ENCODE assay signal across 8 cellular contexts in the genomic region with DNA sequence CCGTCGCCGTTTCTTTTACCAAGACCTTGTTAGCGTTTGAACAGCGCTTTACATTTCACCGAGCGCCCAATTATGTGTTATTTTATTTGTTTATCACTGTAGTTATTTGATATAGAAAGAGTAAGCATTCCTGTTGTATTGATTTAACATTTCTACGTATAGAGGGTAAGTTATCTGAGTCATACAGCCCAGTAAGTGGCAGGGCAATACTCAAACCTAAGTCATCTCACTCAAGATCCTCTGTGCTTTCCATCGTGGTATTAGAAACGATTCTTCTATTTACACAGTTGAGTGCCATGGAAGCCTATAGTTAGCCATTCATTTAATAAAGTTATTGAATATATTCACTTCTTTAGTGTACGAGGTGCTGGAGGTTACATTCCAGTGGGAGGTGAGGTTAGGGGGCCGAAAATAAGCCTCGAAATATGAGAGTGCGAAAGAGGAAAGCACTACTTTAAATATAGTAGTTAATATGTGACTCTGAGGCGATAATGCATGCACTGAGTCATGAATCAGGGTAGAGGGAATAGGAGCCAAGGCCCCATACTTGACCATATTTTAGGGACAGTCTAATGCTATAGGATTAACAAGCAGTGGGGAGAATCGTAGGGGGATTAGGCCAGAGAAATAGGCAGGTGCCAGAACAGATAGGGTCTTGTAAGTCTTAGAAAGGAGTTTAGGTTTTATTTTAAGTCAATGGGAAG. TPM values are rescaled to one million over a fixed set of nuclear protein-coding genes. Genes with fewer than 3 reads are reported as not detected.
DNase-seq lines count a peak whose midpoint lies in the region; ATAC-seq, FAIRE-seq and TF ChIP-seq lines count a peak whose summit lies in the region.

No MANE protein-coding gene starts in this region.

- no peak for TF ChIP-seq CTCF in A549 (IDR thresholded peaks at IDR 0.05)
- no peak for TF ChIP-seq CTCF in astrocyte of the spinal cord (IDR thresholded peaks at IDR 0.05; ENCODE audit: low read depth, low read length)

- no peak for TF ChIP-seq RAD21 in A549 (conservative IDR thresholded peaks at IDR 0.05 in 1 of 2, IDR thresholded peaks at IDR 0.05 in 1 of 2)

- no peak for TF ChIP-seq EP300 in A549 (IDR thresholded peaks at IDR 0.05)

- peak overlapping the region; percentile 88 for H3K4me2 ChIP-seq in A549

- no peak for TF ChIP-seq POLR2A in A549 (IDR thresholded peaks at IDR 0.05; ENCODE audit: low read length)

- POLR2A ChIA-PET in A549 (lab: Yijun Ruan, JAX) = no interaction called here

- WGBS in A549 (ENCODE audit: missing lambda C conversion rate) = 4% methylated on average over 16 of the region's 16 CpGs
- WGBS in mesodermal cell (ENCODE audit: insufficient coverage in 2 of 2), 2 experiments = 26 to 44% methylated on average over 6 to 7 of the region's 16 CpGs

- no peaks in the 10 kb centered on the region for H3K9me3 ChIP-seq in A549
- H3K9me3 ChIP-seq in mesodermal cell (ENCODE audit: control insufficient read depth, low read length) = no peaks in the 10 kb centered on the region

- CTCF ChIA-PET in A549 (lab: Yijun Ruan, JAX) = no interaction called here

- in situ Hi-C loops in astrocyte of the spinal cord (cut with HindIII; ENCODE audit: low sequenced_read_pairs) = no loop called here

- H3K27ac ChIP-seq in A549 = peak overlapping the region; percentile 96 to 97
- H3K27ac ChIP-seq in mesodermal cell (ENCODE audit: low read depth, low read length, severe bottlenecking) = peak overlapping the region; percentile 96

- peaks cover 11% of the 10 kb centered on the region for H3K36me3 ChIP-seq in mesodermal cell (ENCODE audit: control insufficient read depth, insufficient read depth, low read length)

- no peak for ATAC-seq in A549

- H3K4me1 ChIP-seq in A549 (peaks cover 16% of the 10 kb centered on the region), mesodermal cell (ENCODE audit: control insufficient read depth, insufficient read depth, low read length, poor library complexity, severe bottlenecking) (peaks cover 11% of the 10 kb centered on the region)

- no peak for DNase-seq in A549 (ENCODE audit: low read depth in 1 of 2, low spot score in 1 of 2)
- DNase-seq in HT-29 (ENCODE audit: low spot score) = peak; percentile 36
- no peak for DNase-seq in astrocyte of the spinal cord (ENCODE audit: low read depth, low spot score)
- DNase-seq in nucleus accumbens (lab: John Stamatoyannopoulos, UW) = no peak
- DNase-seq in NCI-H1436 treated with DMSO at 0.1 percent for 48 hours (lab: John Stamatoyannopoulos, UW) = no peak
- no peak for DNase-seq in NOMO-1 (lab: John Stamatoyannopoulos, UW; ENCODE audit: unreplicated experiment in 2 of 2)
- DNase-seq in Kasumi-1 (lab: John Stamatoyannopoulos, UW) = no peak

- H3K4me3 ChIP-seq in A549 (peak overlapping the region; percentile 68), astrocyte of the spinal cord (ENCODE audit: low read depth, low read length) (peak overlapping the region; percentile 83), mesodermal cell (ENCODE audit: extremely low read depth, insufficient read depth, low read length, poor library complexity, severe bottlenecking) (peak overlapping the region; percentile 85)

- FAIRE-seq in A549 (lab: Jason Lieb, UNC) = no peak

TF ChIP-seq in A549, 52 proteins besides CTCF, POLR2A, EP300 and RAD21:
- TF ChIP-seq TFCP2L1 (CRISPR knock-in tag; IDR thresholded peaks at IDR 0.05) (no peak), SMC3 (IDR thresholded peaks at IDR 0.05) (no peak), FOXS1 (CRISPR knock-in tag; IDR thresholded peaks at IDR 0.05) (no peak), NPAS2 (CRISPR knock-in tag; IDR thresholded peaks at IDR 0.05; ENCODE audit: borderline replicate concordance) (no peak), ESRRA (IDR thresholded peaks at IDR 0.05; ENCODE audit: borderline replicate concordance, low read length) (no peak), KDM1A (IDR thresholded peaks at IDR 0.05; ENCODE audit: low read depth) (no peak), POLR2AphosphoS2 (conservative IDR thresholded peaks at IDR 0.05; ENCODE audit: low read length) (no peak), ATOH8 (CRISPR knock-in tag; IDR thresholded peaks at IDR 0.05; ENCODE audit: low read depth) (no peak), RNF2 (IDR thresholded peaks at IDR 0.05; ENCODE audit: borderline replicate concordance, low read depth) (no peak)
- TF ChIP-seq, protein P1, sequence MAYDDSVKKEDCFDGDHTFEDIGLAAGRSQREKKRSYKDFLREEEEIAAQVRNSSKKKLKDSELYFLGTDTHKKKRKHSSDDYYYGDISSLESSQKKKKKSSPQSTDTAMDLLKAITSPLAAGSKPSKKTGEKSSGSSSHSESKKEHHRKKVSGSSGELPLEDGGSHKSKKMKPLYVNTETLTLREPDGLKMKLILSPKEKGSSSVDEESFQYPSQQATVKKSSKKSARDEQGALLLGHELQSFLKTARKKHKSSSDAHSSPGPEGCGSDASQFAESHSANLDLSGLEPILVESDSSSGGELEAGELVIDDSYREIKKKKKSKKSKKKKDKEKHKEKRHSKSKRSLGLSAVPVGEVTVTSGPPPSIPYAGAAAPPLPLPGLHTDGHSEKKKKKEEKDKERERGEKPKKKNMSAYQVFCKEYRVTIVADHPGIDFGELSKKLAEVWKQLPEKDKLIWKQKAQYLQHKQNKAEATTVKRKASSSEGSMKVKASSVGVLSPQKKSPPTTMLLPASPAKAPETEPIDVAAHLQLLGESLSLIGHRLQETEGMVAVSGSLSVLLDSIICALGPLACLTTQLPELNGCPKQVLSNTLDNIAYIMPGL (CRISPR knock-in tag; IDR thresholded peaks at IDR 0.05; ENCODE audit: borderline replicate concordance) = no peak
TF ChIP-seq in A549: peak in this region for 0.

RNA-seq across cellular contexts. Expression of gene RAD51AP1, which starts 0.6 kb away (rescaled TPM):
- polyA plus RNA-seq in A549 (2011; rRNA removed) = 28.8 and 56.7 TPM in 2 replicates
- 12.9 and 15.3 TPM in 2 replicates for polyA plus RNA-seq in A549 (2012; cell fraction: cytosol; rRNA removed)
- 7.8 and 11.0 TPM in 2 replicates for polyA plus RNA-seq in A549 (2012; cell fraction: nucleus; rRNA removed)
- 26.5 to 32.1 TPM (median 30.6 TPM) in 3 replicates for polyA plus RNA-seq in A549 (2017; fragmentation: RNase III; extraction: RNeasy Plus Mini Kit Qiagen cat#74134 plus additional on column Dnase treatment)
- 5.6 and 6.0 TPM in 2 replicates for polyA minus RNA-seq in A549 (2011; rRNA and poly(A)+ RNA removed)
- total RNA-seq in HT-29 (2014; rRNA removed; shearing (Covaris generic)) = 14.7 and 16.2 TPM in 2 replicates
- 30.7 TPM for polyA plus RNA-seq in mesodermal cell (2013, experiment 1 of 2)
- polyA plus RNA-seq in mesodermal cell (2013, experiment 2 of 2) = 31.6 TPM

RNA-seq across cellular contexts. Expression of gene DYRK4, which starts 22.7 kb away (rescaled TPM):
- polyA plus RNA-seq in A549 (2011; rRNA removed) (84.5 and 90.6 TPM in 2 replicates), A549 (2017; fragmentation: RNase III; extraction: RNeasy Plus Mini Kit Qiagen cat#74134 plus additional on column Dnase treatment) (36.5 to 42.7 TPM (median 40.3 TPM) in 3 replicates)
- polyA plus RNA-seq in A549 (2012; cell fraction: cytosol; rRNA removed) = 50.5 and 50.7 TPM in 2 replicates
- polyA plus RNA-seq in A549 (2012; cell fraction: nucleus; rRNA removed) = 21.6 and 27.6 TPM in 2 replicates
- polyA minus RNA-seq in A549 (2011; rRNA and poly(A)+ RNA removed) = 28.1 and 34.4 TPM in 2 replicates
- total RNA-seq in HT-29 (2014; rRNA removed; shearing (Covaris generic)) = 6.5 and 8.6 TPM in 2 replicates
- 58.1 TPM for polyA plus RNA-seq in mesodermal cell (2013, experiment 1 of 2)
- polyA plus RNA-seq in mesodermal cell (2013, experiment 2 of 2) = 50.2 TPM
